ENCODE assay signal across 34 cellular contexts in the genomic region with DNA sequence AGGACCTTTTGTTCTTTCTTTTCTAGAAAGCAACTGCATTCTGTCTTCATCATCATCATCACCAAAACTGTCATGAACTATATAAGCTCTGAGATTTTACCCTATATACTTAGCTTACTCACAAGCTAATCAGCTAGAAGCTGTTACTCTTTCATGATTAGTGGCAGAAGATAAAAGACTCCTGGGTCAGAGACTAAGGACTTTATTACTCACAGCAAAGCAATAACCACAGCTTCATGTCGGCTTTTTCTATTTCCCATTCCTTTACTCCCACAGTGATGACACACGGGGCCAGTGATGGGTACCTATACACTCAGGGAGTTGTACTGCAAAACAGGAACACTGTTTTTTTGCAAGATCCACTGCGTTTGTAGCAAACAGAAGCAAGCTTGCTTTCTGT. TPM values are rescaled to one million over a fixed set of nuclear protein-coding genes. Genes with fewer than 3 reads are reported as not detected.
"Had no signal": no experiment of that assay in that cellular context is flagged by ENCODE, and none has a peak within 500 bp of the region (broad histone marks: within the 10 kb centered on the region; RNA-seq: fewer than 3 reads in every experiment).

No MANE protein-coding gene starts in this region.

- H3K27ac ChIP-seq: ascending aorta, body of pancreas, breast epithelium, KMS-11, Peyer's patch, SJSA1, WERI-Rb-1 had no signal

- ATAC-seq: activated CD8-positive, alpha-beta memory T cell treated with anti-CD3 and anti-CD28 coated beads, Interleukin-2, amount 10 ng/mL, durations not matched to agents 7 days and 5 days; body of pancreas; PC-3; SK-N-SH treated with all-trans-retinoic acid at 6 μM for 48 hours had no signal

- H3K36me3 ChIP-seq: breast epithelium, Peyer's patch, SJSA1, WERI-Rb-1 had no signal

- H3K4me1 Mint-ChIP-seq: activated CD4-positive, alpha-beta memory T cell treated with anti-CD3 and anti-CD28 coated beads, Interleukin-2, amount 10 ng/mL, durations not matched to agents 7 days and 5 days; activated CD8-positive, alpha-beta memory T cell treated with anti-CD3 and anti-CD28 coated beads, Interleukin-2, amount 10 ng/mL, durations not matched to agents 7 days and 5 days; activated naive CD8-positive, alpha-beta T cell treated with anti-CD3 and anti-CD28 coated beads for 36 hours had no signal

- H3K27me3 ChIP-seq: ascending aorta, body of pancreas, breast epithelium, Peyer's patch, SJSA1 had no signal

- H3K9me3 ChIP-seq: body of pancreas, SJSA1 had no signal

- H3K27ac Mint-ChIP-seq: activated CD4-positive, alpha-beta memory T cell treated with anti-CD3 and anti-CD28 coated beads, Interleukin-2, amount 10 ng/mL, durations not matched to agents 7 days and 5 days; activated CD8-positive, alpha-beta memory T cell treated with anti-CD3 and anti-CD28 coated beads, Interleukin-2, amount 10 ng/mL, durations not matched to agents 7 days and 5 days; activated naive CD4-positive, alpha-beta T cell treated with anti-CD3 and anti-CD28 coated beads for 36 hours; activated naive CD8-positive, alpha-beta T cell treated with anti-CD3 and anti-CD28 coated beads for 36 hours had no signal

- DNase-seq: activated CD4-positive, alpha-beta memory T cell treated with anti-CD3 and anti-CD28 coated beads, Interleukin-2, amount 10 ng/mL, durations not matched to agents 7 days and 5 days; activated CD4-positive, alpha-beta T cell treated with anti-CD3 and anti-CD28 coated beads, Interleukin-2, amount 50 U/mL, for 1 hour; activated CD4-positive, CD25-positive, alpha-beta regulatory T cell; activated CD8-positive, alpha-beta memory T cell treated with anti-CD3 and anti-CD28 coated beads for 24 hours; activated CD8-positive, alpha-beta memory T cell treated with anti-CD3 and anti-CD28 coated beads, Interleukin-2, amount 10 ng/mL, durations not matched to agents 7 days and 5 days; activated CD8-positive, alpha-beta memory T cell treated with anti-CD3 and anti-CD28 coated beads, Interleukin-2, amount 50 U/mL, for 48 hours; activated gamma-delta T cell treated with Interleukin-2 at 50 U/mL for 16 hours; activated naive CD4-positive, alpha-beta T cell treated with anti-CD3 and anti-CD28 coated beads for 36 hours; activated naive CD8-positive, alpha-beta T cell treated with anti-CD3 and anti-CD28 coated beads for 36 hours; amygdala; body of pancreas; NCI-H1105; NCI-H1417 treated with DMSO at 0.1 percent for 48 hours; NCI-H2029; NCI-H510A; NCI-H526; NCI-H748 treated with DMSO at 0.1 percent for 48 hours; NK-92 treated with Interleukin-12 subunit alpha and Interleukin-12 subunit beta, amount 100 ng/mL, for 24 hours; PC-3; Peyer's patch; RPMI8226; SHP77 treated with DMSO at 0.1 percent for 48 hours; SW 1271; T-helper 1 cell; T-helper 2 cell; T-helper 9 cell; WERI-Rb-1 had no signal

- H3K4me1 ChIP-seq: ascending aorta, body of pancreas, breast epithelium, Peyer's patch, SJSA1 had no signal

- H3K4me3 Mint-ChIP-seq: activated CD4-positive, alpha-beta memory T cell treated with anti-CD3 and anti-CD28 coated beads, Interleukin-2, amount 10 ng/mL, durations not matched to agents 7 days and 5 days; activated CD8-positive, alpha-beta memory T cell treated with anti-CD3 and anti-CD28 coated beads, Interleukin-2, amount 10 ng/mL, durations not matched to agents 7 days and 5 days; activated naive CD4-positive, alpha-beta T cell treated with anti-CD3 and anti-CD28 coated beads for 36 hours; activated naive CD8-positive, alpha-beta T cell treated with anti-CD3 and anti-CD28 coated beads for 36 hours had no signal

- H3K4me3 ChIP-seq: ascending aorta, body of pancreas, breast epithelium, Peyer's patch, SJSA1 had no signal

- H3K9ac ChIP-seq: KMS-11 had no signal

- H3K4me2 ChIP-seq: KMS-11 had no signal

RNA-seq across cellular contexts. Expression of gene PSTK, which starts 17.8 kb away (rescaled TPM):
- total RNA-seq: ascending aorta had no signal

RNA-seq across cellular contexts. Expression of gene FAM24A, which starts 52.0 kb away (rescaled TPM):
- total RNA-seq: activated CD4-positive, alpha-beta memory T cell treated with anti-CD3 and anti-CD28 coated beads, Interleukin-2, amount 10 ng/mL, durations not matched to agents 7 days and 5 days; activated CD8-positive, alpha-beta memory T cell treated with anti-CD3 and anti-CD28 coated beads, Interleukin-2, amount 10 ng/mL, durations not matched to agents 7 days and 5 days; activated naive CD4-positive, alpha-beta T cell treated with anti-CD3 and anti-CD28 coated beads for 36 hours; activated naive CD8-positive, alpha-beta T cell treated with anti-CD3 and anti-CD28 coated beads for 36 hours; ascending aorta; body of pancreas; breast epithelium; cardiac septum; M059J; PC-3; Peyer's patch; SJSA1 had no signal
